ENCODE assay signal across 6 cellular contexts in the genomic region with DNA sequence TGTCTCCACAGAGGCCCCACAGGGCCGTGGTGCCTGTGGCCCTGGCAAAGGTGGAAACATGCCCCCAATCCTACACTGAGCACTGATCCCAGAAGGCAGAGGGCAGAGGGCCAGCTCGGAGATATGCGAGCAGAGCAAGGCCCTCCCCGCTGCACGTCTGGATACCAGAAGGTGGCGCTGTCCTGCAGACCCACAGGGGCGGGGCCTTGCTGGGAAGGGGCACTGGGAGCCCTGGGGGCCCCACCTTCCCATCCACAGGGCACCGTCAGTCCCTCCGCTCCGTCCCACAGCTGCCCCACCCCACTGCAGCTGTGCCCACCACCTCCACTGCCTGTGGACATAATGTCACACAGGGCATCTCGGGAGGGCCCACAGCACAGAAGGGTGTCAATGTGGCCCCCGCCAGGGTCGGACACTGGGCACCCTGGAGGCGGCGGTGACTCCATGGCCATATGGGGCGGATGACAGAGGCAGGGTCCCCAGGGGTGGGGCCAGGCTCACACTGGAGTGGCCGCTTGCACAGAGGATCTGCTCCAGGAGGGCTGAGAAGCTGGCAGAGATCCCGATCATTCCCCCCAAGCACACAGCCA. TPM values are rescaled to one million over a fixed set of nuclear protein-coding genes. Genes with fewer than 3 reads are reported as not detected.
DNase-seq lines count a peak whose midpoint lies in the region; ATAC-seq and TF ChIP-seq lines count a peak whose summit lies in the region.

No MANE protein-coding gene starts in this region.

- H3K36me3 Mint-ChIP-seq in brain: no peaks in the 10 kb centered on the region

- TF ChIP-seq CTCF in brain (conservative IDR thresholded peaks at IDR 0.05): peak; percentile 55 to 84

- peaks cover 18% of the 10 kb centered on the region for H3K27me3 Mint-ChIP-seq in brain

- H3K4me1 Mint-ChIP-seq in brain: peaks cover 8% of the 10 kb centered on the region

- H3K9me3 Mint-ChIP-seq in brain: no peaks in the 10 kb centered on the region

- no peak for ATAC-seq in HG02938 (IDR thresholded peaks at IDR 0.05; ENCODE audit: unreplicated experiment)
- ATAC-seq in HG02840 (IDR thresholded peaks at IDR 0.05; ENCODE audit: low FRiP score, unreplicated experiment): no peak

- no peak overlapping the region for H3K4me3 Mint-ChIP-seq in brain

- DNase-seq in DMS53 treated with DMSO at 0.1 percent for 48 hours (lab: John Stamatoyannopoulos, UW; ENCODE audit: unreplicated experiment): peak; percentile 52
- peak; percentile 60 for DNase-seq in NCI-H1092 treated with DMSO at 0.1 percent for 48 hours (lab: John Stamatoyannopoulos, UW)
- peak; percentile 80 for DNase-seq in midbrain (lab: John Stamatoyannopoulos, UW)

- H3K27ac Mint-ChIP-seq in brain: peak overlapping the region in 2 of 5 experiments; percentile 36 to 55

RNA-seq across cellular contexts. Expression of a gene that starts 4.9 kb away (rescaled TPM):
- polyA plus RNA-seq in brain (ENCODE audit: insufficient read depth, low read depth, low replicate concordance): 1.0 TPM

RNA-seq across cellular contexts. Expression of a gene that starts 9.7 kb away (rescaled TPM):
- 11.6 TPM for polyA plus RNA-seq in brain (ENCODE audit: insufficient read depth, low read depth, low replicate concordance)

RNA-seq across cellular contexts. Expression of a gene that starts 10.0 kb away (rescaled TPM):
- 717 TPM for polyA plus RNA-seq in brain (ENCODE audit: insufficient read depth, low read depth, low replicate concordance)

RNA-seq across cellular contexts. Expression of a gene that starts 21.6 kb away (rescaled TPM):
- 27.6 TPM for polyA plus RNA-seq in brain (ENCODE audit: insufficient read depth, low read depth, low replicate concordance)

RNA-seq across cellular contexts. Expression of a gene that starts 58.7 kb away (rescaled TPM):
- polyA plus RNA-seq in brain (ENCODE audit: insufficient read depth, low read depth, low replicate concordance): 8.7 TPM
